Comparison of ENCODE assay signal across 23 cellular contexts in the genomic region with DNA sequence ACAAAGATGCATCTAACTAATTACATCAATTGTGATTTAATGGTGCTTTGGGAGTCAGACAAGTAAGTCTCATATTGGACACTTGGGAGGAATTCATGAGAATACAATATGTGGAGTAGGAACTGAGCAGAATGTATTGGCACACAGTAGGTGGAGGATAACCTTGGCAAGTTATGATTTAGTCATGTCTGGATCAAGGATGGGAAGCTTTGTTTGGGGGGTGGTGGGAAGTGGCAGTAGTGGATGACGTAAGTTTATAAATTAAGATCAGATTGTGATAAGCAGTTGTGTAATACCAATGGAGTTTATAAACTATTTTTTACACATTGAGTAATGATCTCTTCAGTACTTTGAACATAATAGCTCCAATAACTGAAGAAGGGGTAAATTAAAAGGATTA.
"Had no signal": no experiment of that assay in that cellular context is flagged by ENCODE, and none has a peak within 500 bp of the region (broad histone marks: within the 10 kb centered on the region; RNA-seq: fewer than 3 reads in every experiment).

No MANE protein-coding gene starts in this region.

- H3K27me3 ChIP-seq: colonic mucosa, tibial artery had no signal

- ATAC-seq: activated CD8-positive, alpha-beta T cell treated with anti-CD3 and anti-CD28 coated beads, Interleukin-2, amount 10 ng/mL, durations not matched to agents 7 days and 5 days; activated naive CD8-positive, alpha-beta T cell treated with anti-CD3 and anti-CD28 coated beads, Interleukin-2, amount 50 U/mL, for 24 hours; left colon; naive thymus-derived CD8-positive, alpha-beta T cell; stimulated activated effector memory CD8-positive, alpha-beta T cell treated with anti-CD3 and anti-CD28 coated beads, Interleukin-12 subunit alpha, Interleukin-12 subunit beta, amount 100 ng/mL, for 72 hours; stimulated activated naive CD8-positive, alpha-beta T cell treated with anti-CD3 and anti-CD28 coated beads, Interleukin-15, amount 100 ng/mL, for 72 hours had no signal

- DNase-seq: activated CD4-positive, alpha-beta T cell treated with anti-CD3 and anti-CD28 coated beads, Interleukin-2, amount 10 ng/mL, durations not matched to agents 7 days and 5 days; activated CD4-positive, CD25-positive, alpha-beta regulatory T cell treated with anti-CD3 and anti-CD28 coated beads, Interleukin-2, amount 50 U/mL, for 72 hours; activated CD8-positive, alpha-beta T cell treated with anti-CD3 and anti-CD28 coated beads, Interleukin-2, amount 10 ng/mL, durations not matched to agents 7 days and 5 days; activated gamma-delta T cell; activated naive CD4-positive, alpha-beta T cell treated with anti-CD3 and anti-CD28 coated beads, Interleukin-2, amount 50 U/mL, for 16 hours; activated naive CD8-positive, alpha-beta T cell treated with anti-CD3 and anti-CD28 coated beads, Interleukin-2, amount 50 U/mL, for 24 hours; colonic mucosa; endodermal cell; head of caudate nucleus; left colon; mammary epithelial cell; naive thymus-derived CD8-positive, alpha-beta T cell; small intestine; stimulated activated CD4-positive, alpha-beta T cell treated with anti-CD3 and anti-CD28 coated beads, Interleukin-2, amount 100 ng/mL, for 24 hours; stimulated activated naive CD8-positive, alpha-beta T cell treated with anti-CD3 and anti-CD28 coated beads, Interleukin-15, amount 100 ng/mL, for 72 hours; T-helper 1 cell; WERI-Rb-1 had no signal

- H3K9me3 Mint-ChIP-seq: activated CD4-positive, alpha-beta T cell treated with anti-CD3 and anti-CD28 coated beads, Interleukin-2, amount 10 ng/mL, durations not matched to agents 7 days and 5 days; activated naive CD8-positive, alpha-beta T cell treated with anti-CD3 and anti-CD28 coated beads, Interleukin-2, amount 50 U/mL, for 24 hours; activated T-helper 1 cell treated with anti-CD3 and anti-CD28 coated beads, Interleukin-12 subunit alpha, Interleukin-12 subunit beta, Interleukin-2, Interleukin-4 antibody, amounts not matched to agents 30 ng/mL and 10 ng/mL and 1 ng/mL, durations not matched to agents 14 hours and 24 hours and 36 hours; central memory CD8-positive, alpha-beta T cell; mesothelial cell of epicardium; naive thymus-derived CD8-positive, alpha-beta T cell; stimulated activated effector memory CD8-positive, alpha-beta T cell treated with anti-CD3 and anti-CD28 coated beads, Interleukin-12 subunit alpha, Interleukin-12 subunit beta, amount 100 ng/mL, for 72 hours; stimulated activated naive CD8-positive, alpha-beta T cell treated with anti-CD3 and anti-CD28 coated beads, Interleukin-15, amount 100 ng/mL, for 72 hours had no signal

- H3K4me1 Mint-ChIP-seq: activated CD4-positive, alpha-beta T cell treated with anti-CD3 and anti-CD28 coated beads, Interleukin-2, amount 10 ng/mL, durations not matched to agents 7 days and 5 days; activated naive CD8-positive, alpha-beta T cell treated with anti-CD3 and anti-CD28 coated beads, Interleukin-2, amount 50 U/mL, for 24 hours; central memory CD8-positive, alpha-beta T cell; endodermal cell; naive thymus-derived CD8-positive, alpha-beta T cell; stimulated activated effector memory CD8-positive, alpha-beta T cell treated with anti-CD3 and anti-CD28 coated beads, Interleukin-12 subunit alpha, Interleukin-12 subunit beta, amount 100 ng/mL, for 72 hours; stimulated activated naive CD8-positive, alpha-beta T cell treated with anti-CD3 and anti-CD28 coated beads, Interleukin-15, amount 100 ng/mL, for 72 hours had no signal

- H3K4me1 ChIP-seq: colonic mucosa, prostate gland had no signal

- H3K36me3 Mint-ChIP-seq: mesothelial cell of epicardium; naive thymus-derived CD8-positive, alpha-beta T cell; stimulated activated effector memory CD8-positive, alpha-beta T cell treated with anti-CD3 and anti-CD28 coated beads, Interleukin-12 subunit alpha, Interleukin-12 subunit beta, amount 100 ng/mL, for 72 hours had no signal

- H3K4me3 ChIP-seq: colonic mucosa, prostate gland, tibial artery had no signal

- H3K27me3 Mint-ChIP-seq: stimulated activated naive CD8-positive, alpha-beta T cell treated with anti-CD3 and anti-CD28 coated beads, Interleukin-15, amount 100 ng/mL, for 72 hours had no signal

- H3K36me3 ChIP-seq: colonic mucosa, prostate gland, tibial artery, WERI-Rb-1 had no signal

- H3K9me3 ChIP-seq: colonic mucosa, prostate gland, tibial artery had no signal

- H3K27ac Mint-ChIP-seq: activated CD4-positive, alpha-beta T cell treated with anti-CD3 and anti-CD28 coated beads, Interleukin-2, amount 10 ng/mL, durations not matched to agents 7 days and 5 days; activated CD8-positive, alpha-beta T cell treated with anti-CD3 and anti-CD28 coated beads, Interleukin-2, amount 10 ng/mL, durations not matched to agents 7 days and 5 days; activated naive CD8-positive, alpha-beta T cell treated with anti-CD3 and anti-CD28 coated beads, Interleukin-2, amount 50 U/mL, for 24 hours; activated T-helper 1 cell treated with anti-CD3 and anti-CD28 coated beads, Interleukin-12 subunit alpha, Interleukin-12 subunit beta, Interleukin-2, Interleukin-4 antibody, amounts not matched to agents 30 ng/mL and 10 ng/mL and 1 ng/mL, durations not matched to agents 14 hours and 24 hours and 36 hours; endodermal cell; mesothelial cell of epicardium; stimulated activated effector memory CD8-positive, alpha-beta T cell treated with anti-CD3 and anti-CD28 coated beads, Interleukin-12 subunit alpha, Interleukin-12 subunit beta, amount 100 ng/mL, for 72 hours; stimulated activated naive CD8-positive, alpha-beta T cell treated with anti-CD3 and anti-CD28 coated beads, Interleukin-15, amount 100 ng/mL, for 72 hours had no signal

- H3K27ac ChIP-seq: colonic mucosa, prostate gland, WERI-Rb-1 had no signal

- H3K4me3 Mint-ChIP-seq: activated CD4-positive, alpha-beta T cell treated with anti-CD3 and anti-CD28 coated beads, Interleukin-2, amount 10 ng/mL, durations not matched to agents 7 days and 5 days; activated CD8-positive, alpha-beta T cell treated with anti-CD3 and anti-CD28 coated beads, Interleukin-2, amount 10 ng/mL, durations not matched to agents 7 days and 5 days; activated naive CD8-positive, alpha-beta T cell treated with anti-CD3 and anti-CD28 coated beads, Interleukin-2, amount 50 U/mL, for 24 hours; activated T-helper 1 cell treated with anti-CD3 and anti-CD28 coated beads, Interleukin-12 subunit alpha, Interleukin-12 subunit beta, Interleukin-2, Interleukin-4 antibody, amounts not matched to agents 30 ng/mL and 10 ng/mL and 1 ng/mL, durations not matched to agents 14 hours and 24 hours and 36 hours; central memory CD8-positive, alpha-beta T cell; endodermal cell; mesothelial cell of epicardium; naive thymus-derived CD8-positive, alpha-beta T cell; stimulated activated effector memory CD8-positive, alpha-beta T cell treated with anti-CD3 and anti-CD28 coated beads, Interleukin-12 subunit alpha, Interleukin-12 subunit beta, amount 100 ng/mL, for 72 hours; stimulated activated naive CD8-positive, alpha-beta T cell treated with anti-CD3 and anti-CD28 coated beads, Interleukin-15, amount 100 ng/mL, for 72 hours had no signal
